ENCODE assay signal across 8 cellular contexts in the genomic region with DNA sequence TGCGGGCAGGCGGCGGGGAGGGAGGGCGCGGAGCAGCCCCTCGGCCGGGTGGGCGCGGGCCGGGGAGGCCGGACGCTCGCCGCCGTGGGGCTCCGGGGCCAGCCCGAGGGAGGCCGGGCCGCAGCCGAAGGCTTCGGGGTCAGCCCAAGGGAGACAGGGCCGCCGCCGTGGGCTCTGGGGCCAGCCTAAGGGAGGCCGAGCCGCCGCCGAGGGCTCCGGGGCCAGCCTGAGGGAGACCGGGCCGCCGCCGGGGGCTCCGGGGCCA. TPM values are rescaled to one million over a fixed set of nuclear protein-coding genes. Genes with fewer than 3 reads are reported as not detected.
DNase-seq lines count a peak whose midpoint lies in the region; ATAC-seq and TF ChIP-seq lines count a peak whose summit lies in the region.

No MANE protein-coding gene starts in this region.

- peaks cover 41% of the 10 kb centered on the region for H3K79me2 ChIP-seq in GM23338 (replicated peaks; ENCODE audit: insufficient read depth)

- peaks cover 40% of the 10 kb centered on the region for H4K20me1 ChIP-seq in GM23338 (replicated peaks; ENCODE audit: insufficient read depth)

- no peak overlapping the region for H3K4me3 Mint-ChIP-seq in GM23338

- H3K27me3 ChIP-seq in GM23338 (ENCODE audit: insufficient read depth) = peaks cover 6% of the 10 kb centered on the region; the same call in 1 of the 2 replicates
- peaks cover 12% of the 10 kb centered on the region for H3K27me3 ChIP-seq in iPS-18a (ENCODE audit: control insufficient read depth, insufficient read depth, low read length)

- DNase-seq in GM23338 (ENCODE audit: low spot score) = no peak
- peak in 2 of 49 donors; percentile 50 to 56 for DNase-seq in substantia nigra (lab: John Stamatoyannopoulos, UW)
- no peak for DNase-seq in NCI-H187 (lab: John Stamatoyannopoulos, UW)
- no peak for DNase-seq in stimulated activated naive CD4-positive, alpha-beta T cell treated with Interleukin-2 at 50 U/mL for 16 hours (lab: John Stamatoyannopoulos, UW)

- no peaks in the 10 kb centered on the region; the same call in 1 of the 3 replicates for H3K36me3 Mint-ChIP-seq in GM23338 (ENCODE audit: low read depth)

- H3K4me1 ChIP-seq in GM23338 (ENCODE audit: insufficient read depth) (peaks cover 32% of the 10 kb centered on the region), iPS-18a (ENCODE audit: control insufficient read depth, low read depth, low read length) (peaks cover 34% of the 10 kb centered on the region)

- H3K27me3 Mint-ChIP-seq in GM23338 (ENCODE audit: insufficient read depth, low read depth, poor library complexity) = no peaks in the 10 kb centered on the region

- ATAC-seq in GM23338 (no peak), HG03097 (IDR thresholded peaks at IDR 0.05; ENCODE audit: low FRiP score, unreplicated experiment) (no peak), GM21825 (IDR thresholded peaks at IDR 0.05; ENCODE audit: unreplicated experiment) (no peak)

- H3K9ac ChIP-seq in iPS-18a (ENCODE audit: low read length) = peak overlapping the region; percentile 88

- no peaks in the 10 kb centered on the region for H3K9me3 Mint-ChIP-seq in GM23338

- H3K27ac Mint-ChIP-seq in GM23338 = no peak overlapping the region

- H3F3A ChIP-seq in GM23338 (replicated peaks; ENCODE audit: low read depth) = peaks cover 21% of the 10 kb centered on the region

- H3K4me3 ChIP-seq in GM23338 = peak overlapping the region; percentile 90
- H3K4me3 ChIP-seq in WI38 (ENCODE audit: low read depth, low read length) = peak overlapping the region; percentile 98
- peak overlapping the region; percentile 86 for H3K4me3 ChIP-seq in iPS-18a (ENCODE audit: low read length)

- no peak overlapping the region for H2AFZ ChIP-seq in GM23338

- H3K4me2 ChIP-seq in GM23338 = peak overlapping the region; percentile 83

- no peak for TF ChIP-seq CTCF in GM23338 (conservative IDR thresholded peaks at IDR 0.05; ENCODE audit: low read depth in 2 of 2)
- no peak for TF ChIP-seq CTCF in WI38 (IDR thresholded peaks at IDR 0.05; ENCODE audit: low read depth, low read length)

- H3K27ac ChIP-seq in GM23338 (ENCODE audit: low read depth) (no peak overlapping the region), iPS-18a (ENCODE audit: low read length) (no peak overlapping the region), substantia nigra (ENCODE audit: low read depth, low read length, poor library complexity, severe bottlenecking) (peak overlapping the region; percentile 98)

- no peaks in the 10 kb centered on the region for H3K9me3 ChIP-seq in iPS-18a (ENCODE audit: control insufficient read depth, low read depth, low read length)

- peaks cover 42% of the 10 kb centered on the region for H3K4me1 Mint-ChIP-seq in GM23338

- no peaks in the 10 kb centered on the region for H3K9me2 ChIP-seq in GM23338 (ENCODE audit: insufficient read depth)

- no peaks in the 10 kb centered on the region for H3K36me3 ChIP-seq in GM23338 (ENCODE audit: insufficient read depth)
- H3K36me3 ChIP-seq in iPS-18a (ENCODE audit: control insufficient read depth, low read depth, low read length) = peaks cover 7% of the 10 kb centered on the region

TF ChIP-seq in GM23338, 12 proteins besides CTCF, POLR2A, EP300 and RAD21:
- TF ChIP-seq EZH2 (IDR thresholded peaks at IDR 0.05; ENCODE audit: low read depth, unreplicated experiment) = no peak

RNA-seq across cellular contexts. Expression of a gene that starts 0.3 kb away (rescaled TPM):
- 34.9 and 45.1 TPM in 2 replicates for total RNA-seq in GM23338 (2014; rRNA removed; shearing (Covaris generic))
- polyA plus RNA-seq in GM23338 (2016; fragmentation: Nextera tagmentation; extraction: Ambion mirVana) = 12.3 and 14.3 TPM in 2 replicates
